8 cellular contexts compared by ENCODE assay signal in genomic region chr9:122099271-122099869, GRCh38. TPM values are rescaled to one million over a fixed set of nuclear protein-coding genes. Genes with fewer than 3 reads are reported as not detected.
DNase-seq lines count a peak whose midpoint lies in the region; FAIRE-seq and TF ChIP-seq lines count a peak whose summit lies in the region.

No MANE protein-coding gene starts in this region.

- peak; percentile 78 for FAIRE-seq in endothelial cell of umbilical vein (lab: Jason Lieb, UNC)

- no peaks in the 10 kb centered on the region for H3K9me1 ChIP-seq in endothelial cell of umbilical vein (replicated peaks; ENCODE audit: control insufficient read depth, extremely low read depth, insufficient read depth, low read length)

- no peak overlapping the region for H2AFZ ChIP-seq in OCI-LY3 (ENCODE audit: low read depth, low read length)
- H2AFZ ChIP-seq in endothelial cell of umbilical vein (ENCODE audit: low read depth, low read length) = no peak overlapping the region

- H3K27ac ChIP-seq in OCI-LY3 (ENCODE audit: low read length) (no peak overlapping the region), endothelial cell of umbilical vein (ENCODE audit: insufficient read depth, low read depth, low read length) (no peak overlapping the region)

- H3K4me1 ChIP-seq in OCI-LY3 (ENCODE audit: low read length) = peaks cover 6% of the 10 kb centered on the region
- no peaks in the 10 kb centered on the region for H3K4me1 ChIP-seq in endothelial cell of umbilical vein (ENCODE audit: control insufficient read depth, extremely low read depth, insufficient read depth, low read length)

- H3K36me3 ChIP-seq in OCI-LY3 (replicated peaks; ENCODE audit: low read depth, low read length) = no peaks in the 10 kb centered on the region
- no peaks in the 10 kb centered on the region for H3K36me3 ChIP-seq in endothelial cell of umbilical vein (ENCODE audit: control insufficient read depth in 2 of 2, extremely low read depth in 1 of 2, insufficient read depth in 2 of 2, low read length in 2 of 2)

- POLR2A ChIA-PET in endothelial cell of umbilical vein (lab: Charles Lee) = interaction anchor here (1.2 kb wide), 1 partner anchor 594 kb away, joined by 3 read pairs; no protein-coding TSS in a partner anchor

- dilution Hi-C loops in endothelial cell of umbilical vein (cut with MboI; ENCODE audit: extremely low pct_ligation_motif_present, low sequenced_read_pairs) = no loop called here

- CTCF ChIA-PET in endothelial cell of umbilical vein (lab: Charles Lee) = interaction anchor here (0.6 to 5.4 kb wide), 73 partner anchors 10 to 1250 kb away, joined by 3 to 331 read pairs (median 4); partner anchors contain the start of genes LHX6, MRRF, OR1J1 and PTGS1

- TF ChIP-seq POLR2A in endothelial cell of umbilical vein (IDR thresholded peaks at IDR 0.05; ENCODE audit: low read depth, low read length) = no peak

- H3K4me2 ChIP-seq in OCI-LY3 (ENCODE audit: low read length) = peak overlapping the region; percentile 37; the same call in 1 of the 2 replicates
- H3K4me2 ChIP-seq in endothelial cell of umbilical vein (ENCODE audit: insufficient read depth, low read length) = no peak overlapping the region

- BruUV-seq in endothelial cell of umbilical vein (replicated peaks; lab: Mats Ljungman, UMichigan) = no TSS peak

- DNase-seq in NCI-H446 (lab: John Stamatoyannopoulos, UW) (peak; percentile 39 to 74), NCI-H446 treated with DMSO at 0.1 percent for 48 hours (lab: John Stamatoyannopoulos, UW) (no peak), HS-5 (ENCODE audit: low read depth) (peak; percentile 36), endothelial cell of umbilical vein (ENCODE audit: low read depth, low spot score) (peak; percentile 60), myocyte (ENCODE audit: low read depth) (peak; percentile 89)
- peak; percentile 83 for DNase-seq in activated CD8-positive, alpha-beta memory T cell treated with anti-CD3 and anti-CD28 coated beads, Interleukin-2, amount 50 U/mL, for 4 hours
- DNase-seq in stimulated activated CD8-positive, alpha-beta memory T cell treated with anti-CD3 and anti-CD28 coated beads, Interleukin-4, amount 100 ng/mL, for 48 hours = peak; percentile 88

- intact Hi-C loops in endothelial cell of umbilical vein (cut with micrococcal nuclease) = loop anchor here (1.0 to 5.0 kb wide), 5 partner anchors 24 to 711 kb away; no protein-coding TSS in a partner anchor

- H3K9me3 ChIP-seq in OCI-LY3 (ENCODE audit: insufficient read depth, low read length) (no peaks in the 10 kb centered on the region), endothelial cell of umbilical vein (replicated peaks; ENCODE audit: control insufficient read depth, insufficient read depth, low read length) (no peaks in the 10 kb centered on the region)

- H3K27me3 ChIP-seq in OCI-LY3 (ENCODE audit: low read depth, low read length) (peaks cover 33% of the 10 kb centered on the region), endothelial cell of umbilical vein (ENCODE audit: control insufficient read depth in 2 of 2, insufficient read depth in 2 of 2, low read length in 2 of 2) (peaks cover 0 to 2% of the 10 kb centered on the region in 2 experiments)

- H3K79me2 ChIP-seq in OCI-LY3 (ENCODE audit: low read length) (no peaks in the 10 kb centered on the region), endothelial cell of umbilical vein (ENCODE audit: control insufficient read depth, insufficient read depth, low read length) (no peaks in the 10 kb centered on the region)

- H3K9ac ChIP-seq in OCI-LY3 (ENCODE audit: low read length) (no peak overlapping the region), endothelial cell of umbilical vein (replicated peaks; ENCODE audit: extremely low read depth, insufficient read depth, low read length) (no peak overlapping the region)

- H3K4me3 ChIP-seq in OCI-LY3 (ENCODE audit: low read length) = no peak overlapping the region
- H3K4me3 ChIP-seq in endothelial cell of umbilical vein (replicated peaks in 1 of 3; ENCODE audit: insufficient read depth in 1 of 3, low read depth in 1 of 3, low read length in 3 of 3) = no peak overlapping the region

- TF ChIP-seq CTCF in OCI-LY3 (IDR thresholded peaks at IDR 0.05; ENCODE audit: low read depth, low read length) = peak; percentile 82
- peak; percentile 77 to 85 for TF ChIP-seq CTCF in endothelial cell of umbilical vein (IDR thresholded peaks at IDR 0.05; ENCODE audit: extremely low read depth in 1 of 2, insufficient read depth in 1 of 2, low read depth in 1 of 2, low read length in 2 of 2)

- H4K20me1 ChIP-seq in OCI-LY3 (ENCODE audit: insufficient read depth, low read length) = no peaks in the 10 kb centered on the region
- H4K20me1 ChIP-seq in endothelial cell of umbilical vein (replicated peaks; ENCODE audit: control insufficient read depth, extremely low read depth, insufficient read depth, low read length) = no peaks in the 10 kb centered on the region

TF ChIP-seq in endothelial cell of umbilical vein, 7 proteins besides CTCF, POLR2A, EP300 and RAD21:
- TF ChIP-seq GATA2 (IDR thresholded peaks at IDR 0.05; ENCODE audit: insufficient read depth, insufficient read length, low read depth, low read length) (no peak), MAX (IDR thresholded peaks at IDR 0.05; ENCODE audit: insufficient read depth, insufficient read length) (no peak), MYC (IDR thresholded peaks at IDR 0.05; ENCODE audit: low read depth, low read length) (no peak), POLR2AphosphoS5 (IDR thresholded peaks at IDR 0.05; ENCODE audit: insufficient read depth, low read depth, low read length) (no peak), EZH2 (IDR thresholded peaks at IDR 0.05; ENCODE audit: borderline replicate concordance, low read depth, low read length, severe bottlenecking) (no peak), JUN (IDR thresholded peaks at IDR 0.05; ENCODE audit: borderline replicate concordance, insufficient read depth, insufficient read length, low read depth) (no peak), FOS (IDR thresholded peaks at IDR 0.05; ENCODE audit: borderline replicate concordance, insufficient read depth, low read length) (no peak)

RNA-seq across cellular contexts. Expression of gene TTLL11, which starts 6.3 kb away (rescaled TPM):
- total RNA-seq in endothelial cell of umbilical vein (4.9 and 8.1 TPM in 2 replicates), myocyte (12.1 and 13.5 TPM in 2 replicates)
- 5.0 and 5.1 TPM in 2 replicates for polyA plus RNA-seq in endothelial cell of umbilical vein
- polyA plus RNA-seq in endothelial cell of umbilical vein (2011; cell fraction: cytosol; rRNA removed) = 5.1 and 6.1 TPM in 2 replicates
- polyA plus RNA-seq in endothelial cell of umbilical vein (2011; cell fraction: nucleus; rRNA removed) = 6.1 and 6.5 TPM in 2 replicates
- polyA plus RNA-seq in endothelial cell of umbilical vein (2012) = 6.4 and 8.3 TPM in 2 replicates
- 4.5 and 9.7 TPM in 2 replicates for polyA minus RNA-seq in endothelial cell of umbilical vein
- polyA minus RNA-seq in endothelial cell of umbilical vein (2011; cell fraction: cytosol; rRNA and poly(A)+ RNA removed) = 3.6 TPM
- 7.4 and 8.3 TPM in 2 replicates for polyA minus RNA-seq in endothelial cell of umbilical vein (2011; cell fraction: nucleus; rRNA and poly(A)+ RNA removed)
- polyA plus RNA-seq in myocyte (2012) = 7.6 TPM
